Comparison of ENCODE assay signal across 8 cellular contexts in the genomic region with DNA sequence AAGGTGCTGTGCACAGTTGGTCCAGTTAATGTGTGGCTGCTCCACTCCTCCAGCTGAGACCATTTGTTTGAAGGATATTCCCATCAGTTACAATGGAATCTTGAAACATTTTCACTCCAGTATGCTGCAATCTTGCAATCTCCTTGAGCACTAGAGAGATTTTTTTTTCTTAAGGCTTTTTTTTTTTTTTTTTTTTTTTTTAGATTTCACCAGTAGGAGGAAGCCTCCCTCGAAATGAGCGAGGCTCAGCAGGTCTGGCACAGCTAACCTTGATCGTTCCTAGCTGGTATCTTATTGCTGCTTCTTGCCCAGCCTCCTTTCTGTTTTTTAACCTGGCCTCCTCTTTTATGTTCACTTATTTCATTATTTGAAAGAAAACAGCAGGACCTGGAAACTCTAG. TPM values are rescaled to one million over a fixed set of nuclear protein-coding genes. Genes with fewer than 3 reads are reported as not detected.
A peak's percentile ranks its signal among the peaks of the same experiment; 100 is the strongest.
DNase-seq lines count a peak whose midpoint lies in the region; ATAC-seq and TF ChIP-seq lines count a peak whose summit lies in the region.
"Had no signal": no experiment of that assay in that cellular context is flagged by ENCODE, and none has a peak within 500 bp of the region (broad histone marks: within the 10 kb centered on the region; RNA-seq: fewer than 3 reads in every experiment).

No MANE protein-coding gene starts in this region.

- peak in 2 of 3 donors; percentile 73 to 82 for ATAC-seq in natural killer cell
- ATAC-seq in gastroesophageal sphincter = no peak

- no peaks in the 10 kb centered on the region for H3K27me3 ChIP-seq in gastroesophageal sphincter

- H3K4me3 ChIP-seq in cardiac fibroblast (replicated peaks in 1 of 2; ENCODE audit: low read depth in 2 of 2, low read length in 2 of 2) (no peak overlapping the region), gastroesophageal sphincter (no peak overlapping the region)

- peak overlapping the region; percentile 46 to 78 for H3K27ac Mint-ChIP-seq in natural killer cell

- peak; percentile 48 for DNase-seq in EH (ENCODE audit: low read depth)
- DNase-seq in LHCN-M2 (ENCODE audit: low read depth) = peak; percentile 31
- DNase-seq in cardiac fibroblast (ENCODE audit: low read depth in 2 of 2) = peak; percentile 36 to 52
- DNase-seq in natural killer cell = no peak
- DNase-seq in amniotic stem cell (lab: John Stamatoyannopoulos, UW) = no peak
- DNase-seq in NCI-H526 (lab: John Stamatoyannopoulos, UW) = no peak
- DNase-seq: RPMI8226 had no signal

- TF ChIP-seq CTCF in cardiac fibroblast (IDR thresholded peaks at IDR 0.05; ENCODE audit: low read depth, low read length) (peak; percentile 21), natural killer cell (IDR thresholded peaks at IDR 0.05) (peak; percentile 21), gastroesophageal sphincter (IDR thresholded peaks at IDR 0.05) (peak in 1 of 4 experiments; percentile 8)

- H3K36me3 Mint-ChIP-seq in natural killer cell = no peaks in the 10 kb centered on the region

- peaks cover 0 to 9% (median 0%) of the 10 kb centered on the region in 3 donors for H3K4me1 ChIP-seq in gastroesophageal sphincter

- H3K36me3 ChIP-seq in gastroesophageal sphincter = no peaks in the 10 kb centered on the region

- no peaks in the 10 kb centered on the region for H3K9me3 ChIP-seq in gastroesophageal sphincter

- 27 to 47% methylated on average over 2 to 3 of the region's 3 CpGs for WGBS in gastroesophageal sphincter (ENCODE audit: low coverage in 1 of 2), 2 donors

- no peak overlapping the region for H3K27ac ChIP-seq in gastroesophageal sphincter

- intact Hi-C loops in natural killer cell (cut with micrococcal nuclease) = no loop called here

- TF ChIP-seq POLR2A in gastroesophageal sphincter (IDR thresholded peaks at IDR 0.05) = no peak

- no peak for TF ChIP-seq EP300 in gastroesophageal sphincter (IDR thresholded peaks at IDR 0.05)

- H3K4me1 Mint-ChIP-seq in natural killer cell = peaks cover 34 to 35% of the 10 kb centered on the region in 2 donors

- H3K9me3 Mint-ChIP-seq in natural killer cell = no peaks in the 10 kb centered on the region

- H3K4me3 Mint-ChIP-seq in natural killer cell = peak overlapping the region; percentile 62

- H3K27me3 Mint-ChIP-seq in natural killer cell (ENCODE audit: low read depth in 2 of 2) = no peaks in the 10 kb centered on the region

RNA-seq across cellular contexts. Expression of gene RAP2B, which starts 48.1 kb away (rescaled TPM):
- 20.5 TPM in 2 replicates for total RNA-seq in LHCN-M2 (2014; rRNA removed)
- polyA plus RNA-seq in LHCN-M2 (2012) = 8.9 TPM
- 10 to 100 TPM; 34.8 to 41.7 (median 38.1) TPM for total RNA-seq in natural killer cell
- total RNA-seq in gastroesophageal sphincter = 10 to 100 TPM; 11.5 to 14.7 (median 13.5) TPM

Comparison
In these comparisons a context has a peak if more than half of its experiments do, and no peak if none do; other contexts are left out.
1. DNase-seq: peak in EH (single experiment), LHCN-M2 (single experiment) and cardiac fibroblast (2 of 2); none in natural killer cell (single experiment), amniotic stem cell (single experiment) and NCI-H526 (0 of 2).